8 cellular contexts compared by ENCODE assay signal in genomic region chr2:11234309-11234708, GRCh38.
DNase-seq lines count a peak whose midpoint lies in the region; ATAC-seq and TF ChIP-seq lines count a peak whose summit lies in the region.

No MANE protein-coding gene starts in this region.

- no peaks in the 10 kb centered on the region for H3K9me2 ChIP-seq in SU-DHL-6 (replicated peaks; ENCODE audit: insufficient read depth, low read length)
- no peaks in the 10 kb centered on the region for H3K9me2 ChIP-seq in hepatocyte (replicated peaks; ENCODE audit: insufficient read depth)

- DNase-seq in cardiac muscle cell (ENCODE audit: low read depth in 1 of 2, low spot score in 1 of 2), result peak in 1 of 2 donors; percentile 41
- DNase-seq in Right ventricle myocardium inferior (ENCODE audit: missing footprints), result no peak
- DNase-seq in hepatocyte (ENCODE audit: low spot score), result no peak
- no peak for DNase-seq in uterus
- DNase-seq in stimulated activated CD8-positive, alpha-beta memory T cell treated with anti-CD3 and anti-CD28 coated beads, Interleukin-4, amount 100 ng/mL, for 48 hours, result no peak

- peaks cover 2% of the 10 kb centered on the region for H3K36me3 ChIP-seq in cardiac muscle cell
- peaks cover 4% of the 10 kb centered on the region; the same call in 1 of the 2 replicates for H3K36me3 ChIP-seq in SU-DHL-6 (ENCODE audit: low read length)
- no peaks in the 10 kb centered on the region for H3K36me3 ChIP-seq in hepatocyte (replicated peaks; ENCODE audit: insufficient read depth, low read depth)
- no peaks in the 10 kb centered on the region for H3K36me3 ChIP-seq in uterus

- H3F3A ChIP-seq in SU-DHL-6 (ENCODE audit: insufficient read depth), result peaks cover 41% of the 10 kb centered on the region

- H3K79me2 ChIP-seq in SU-DHL-6 (ENCODE audit: insufficient read depth, low read length) (peaks cover 12% of the 10 kb centered on the region; the same call in 1 of the 2 replicates), hepatocyte (peaks cover 58% of the 10 kb centered on the region)

- intact Hi-C loops in Right ventricle myocardium inferior (cut with DNase I) (loop anchor here (1.0 to 5.0 kb wide), 2 partner anchors 108 to 178 kb away; partner anchors contain the start of gene ROCK2), uterus (cut with DNase I; ENCODE audit: low total_unique reads) (loop anchor here (5.0 to 10.0 kb wide), 2 partner anchors 178 to 210 kb away; no protein-coding TSS in a partner anchor)

- H2AFZ ChIP-seq in SU-DHL-6 (ENCODE audit: low read depth, low read length, severe bottlenecking), result no peak overlapping the region
- H2AFZ ChIP-seq in hepatocyte, result no peak overlapping the region

- H3K27me3 ChIP-seq in cardiac muscle cell, result no peaks in the 10 kb centered on the region
- H3K27me3 ChIP-seq in SU-DHL-6 (ENCODE audit: low read length), result no peaks in the 10 kb centered on the region
- H3K27me3 ChIP-seq in hepatocyte, result no peaks in the 10 kb centered on the region
- no peaks in the 10 kb centered on the region for H3K27me3 ChIP-seq in uterus

- peak overlapping the region; percentile 33; the same call in 1 of the 2 replicates for H3K9ac ChIP-seq in SU-DHL-6 (ENCODE audit: low read length)

- H3K4me2 ChIP-seq in SU-DHL-6 (ENCODE audit: low read depth, low read length, poor library complexity, severe bottlenecking), result peak overlapping the region; percentile 72
- no peak overlapping the region for H3K4me2 ChIP-seq in hepatocyte

- H3K4me3 ChIP-seq in cardiac muscle cell (no peak overlapping the region), SU-DHL-6 (ENCODE audit: insufficient read depth, low read length, poor library complexity, severe bottlenecking) (peak overlapping the region; percentile 31), hepatocyte (no peak overlapping the region), uterus (no peak overlapping the region)

- no peak for TF ChIP-seq POLR2A in uterus (IDR thresholded peaks at IDR 0.05)

- TF ChIP-seq CTCF in cardiac muscle cell (IDR thresholded peaks at IDR 0.05; ENCODE audit: low read depth, low read length) (peak; percentile 43), SU-DHL-6 (IDR thresholded peaks at IDR 0.05; ENCODE audit: insufficient read depth, low read length, poor library complexity, severe bottlenecking) (peak; percentile 58), hepatocyte (IDR thresholded peaks at IDR 0.05; ENCODE audit: poor library complexity) (peak; percentile 53), uterus (IDR thresholded peaks at IDR 0.05) (peak; percentile 52 to 69 (median 57))

- H3K27ac ChIP-seq in cardiac muscle cell (no peak overlapping the region), SU-DHL-6 (ENCODE audit: low read depth, low read length) (peak overlapping the region; percentile 94), hepatocyte (no peak overlapping the region), uterus (no peak overlapping the region)

- H3K4me1 ChIP-seq in cardiac muscle cell (ENCODE audit: low read depth) (no peaks in the 10 kb centered on the region), hepatocyte (ENCODE audit: insufficient read depth) (no peaks in the 10 kb centered on the region), uterus (no peaks in the 10 kb centered on the region)

- WGBS in hepatocyte (ENCODE audit: low lambda C conversion rate, missing lambda C conversion rate), result 82% methylated on average over 1 of the region's 1 CpG

- ATAC-seq in Right ventricle myocardium inferior, result no peak
- ATAC-seq in HG03442 (IDR thresholded peaks at IDR 0.05; ENCODE audit: unreplicated experiment), result no peak
- no peak for ATAC-seq in GM21423 (IDR thresholded peaks at IDR 0.05; ENCODE audit: unreplicated experiment)

- no peaks in the 10 kb centered on the region for H4K20me1 ChIP-seq in SU-DHL-6 (ENCODE audit: low read depth, low read length)
- no peaks in the 10 kb centered on the region for H4K20me1 ChIP-seq in hepatocyte (ENCODE audit: insufficient read depth, poor library complexity, severe bottlenecking)

- H3K9me3 ChIP-seq in cardiac muscle cell (ENCODE audit: low read depth) (no peaks in the 10 kb centered on the region), SU-DHL-6 (ENCODE audit: insufficient read depth, low read length) (no peaks in the 10 kb centered on the region), hepatocyte (ENCODE audit: low read depth) (no peaks in the 10 kb centered on the region), uterus (no peaks in the 10 kb centered on the region)
